8 cellular contexts compared by ENCODE assay signal in genomic region chr10:73785721-73786511, GRCh38. TPM values are rescaled to one million over a fixed set of nuclear protein-coding genes. Genes with fewer than 3 reads are reported as not detected.
DNase-seq lines count a peak whose midpoint lies in the region; ATAC-seq and TF ChIP-seq lines count a peak whose summit lies in the region.

No MANE protein-coding gene starts in this region.

- no peaks in the 10 kb centered on the region for H3K9me3 Mint-ChIP-seq in HFFc6
- H3K9me3 Mint-ChIP-seq in activated naive CD4-positive, alpha-beta T cell treated with anti-CD3 and anti-CD28 coated beads for 36 hours, result no peaks in the 10 kb centered on the region

- intact Hi-C loops in activated naive CD4-positive, alpha-beta T cell treated with anti-CD3 and anti-CD28 coated beads for 36 hours (cut with micrococcal nuclease), result loop anchor here (1.0 kb wide), 5 partner anchors 14 to 365 kb away; partner anchors contain the start of genes ADK, NDST2 and SEC24C
- intact Hi-C loops in head of caudate nucleus (cut with DNase I), result loop anchor here (1.0 kb wide), 1 partner anchor 25 kb away; the partner anchor contains the start of gene NDST2

- peaks cover 15% of the 10 kb centered on the region for H3K36me3 ChIP-seq in rectal smooth muscle tissue (ENCODE audit: control insufficient read depth, insufficient read depth, low read length)

- DNase-seq in GM12864 (ENCODE audit: low read depth) (no peak), HFFc6 (peak; percentile 75), NOMO-1 (lab: John Stamatoyannopoulos, UW; ENCODE audit: unreplicated experiment in 2 of 2) (peak; percentile 11 to 32), head of caudate nucleus (peak in 31 of 42 donors; percentile 14 to 66 (median 43)), omental fat pad (ENCODE audit: low spot score) (no peak), SKM-1 (lab: John Stamatoyannopoulos, UW; ENCODE audit: unreplicated experiment) (no peak)
- DNase-seq in activated naive CD4-positive, alpha-beta T cell treated with anti-CD3 and anti-CD28 coated beads for 36 hours, result peak; percentile 50

- no peak for ATAC-seq in omental fat pad (ENCODE audit: low FRiP score)

- H3K36me3 Mint-ChIP-seq in HFFc6 (ENCODE audit: low read depth), result peaks cover 19% of the 10 kb centered on the region
- peaks cover 4% of the 10 kb centered on the region for H3K36me3 Mint-ChIP-seq in activated naive CD4-positive, alpha-beta T cell treated with anti-CD3 and anti-CD28 coated beads for 36 hours (ENCODE audit: low read depth)

- H3K9ac ChIP-seq in rectal smooth muscle tissue (ENCODE audit: low read length), result peak overlapping the region; percentile 63

- peak overlapping the region; percentile 99 for H3K27ac Mint-ChIP-seq in HFFc6
- peak overlapping the region; percentile 97 for H3K27ac Mint-ChIP-seq in activated naive CD4-positive, alpha-beta T cell treated with anti-CD3 and anti-CD28 coated beads for 36 hours

- H3K4me3 Mint-ChIP-seq in HFFc6, result peak overlapping the region; percentile 100
- peak overlapping the region; percentile 98 for H3K4me3 Mint-ChIP-seq in activated naive CD4-positive, alpha-beta T cell treated with anti-CD3 and anti-CD28 coated beads for 36 hours

- peaks cover 35% of the 10 kb centered on the region for H3K4me1 Mint-ChIP-seq in HFFc6 (ENCODE audit: low read depth)
- H3K4me1 Mint-ChIP-seq in activated naive CD4-positive, alpha-beta T cell treated with anti-CD3 and anti-CD28 coated beads for 36 hours (ENCODE audit: low read depth), result peaks cover 37% of the 10 kb centered on the region

- no peak for TF ChIP-seq CTCF in GM12864 (IDR thresholded peaks at IDR 0.05; ENCODE audit: low read depth, low read length, missing control alignments)
- TF ChIP-seq CTCF in HFFc6 (IDR thresholded peaks at IDR 0.05), result no peak
- TF ChIP-seq CTCF in omental fat pad (IDR thresholded peaks at IDR 0.05), result no peak

- H3K4me1 ChIP-seq in rectal smooth muscle tissue (ENCODE audit: control insufficient read depth, insufficient read depth, low read length), result peaks cover 26% of the 10 kb centered on the region

- H3K27ac ChIP-seq in rectal smooth muscle tissue (ENCODE audit: low read depth, low read length), result peak overlapping the region; percentile 92

- H3K27me3 ChIP-seq in rectal smooth muscle tissue (ENCODE audit: control insufficient read depth, insufficient read depth, low read length), result no peaks in the 10 kb centered on the region

- CTCF ChIA-PET in activated naive CD4-positive, alpha-beta T cell treated with anti-CD3 and anti-CD28 coated beads for 36 hours (lab: Charles Lee), result interaction anchor here (1.0 to 1.6 kb wide), 3 partner anchors 13 to 94 kb away, joined by 3 to 11 read pairs (median 9); a partner anchor contains a TSS

- peaks cover 4% of the 10 kb centered on the region; the same call in 1 of the 2 replicates for H3K27me3 Mint-ChIP-seq in HFFc6 (ENCODE audit: insufficient read depth)
- H3K27me3 Mint-ChIP-seq in activated naive CD4-positive, alpha-beta T cell treated with anti-CD3 and anti-CD28 coated beads for 36 hours (ENCODE audit: low read depth), result no peaks in the 10 kb centered on the region

- H3K4me3 ChIP-seq in GM12864 (ENCODE audit: low read depth, low read length), result peak overlapping the region; percentile 91
- H3K4me3 ChIP-seq in rectal smooth muscle tissue (ENCODE audit: low read length), result peak overlapping the region; percentile 88

RNA-seq across cellular contexts. Expression of gene ZSWIM8, which starts 0.5 kb away (rescaled TPM):
- total RNA-seq in HFFc6 (2021; fragmentation: NEBNext Ultra II Directional; extraction: Animal tissue kit (Norgen Biotek cat#: 25700)), result 10 to 100 TPM; 47.2 to 62.6 (median 55.3) TPM
- total RNA-seq in activated naive CD4-positive, alpha-beta T cell treated with anti-CD3 and anti-CD28 coated beads for 36 hours, result 10 to 100 TPM; 25.8 to 26.7 TPM
- 100 to 1,000 TPM in 1 of 4 donors, 10 to 100 TPM in 3; 63.2 to 128 (median 79.3) TPM for total RNA-seq in omental fat pad

RNA-seq across cellular contexts. Expression of gene CHCHD1, which starts 4.1 kb away (rescaled TPM):
- 10 to 100 TPM; 27.1 to 34.7 (median 30.6) TPM for total RNA-seq in HFFc6 (2021; fragmentation: NEBNext Ultra II Directional; extraction: Animal tissue kit (Norgen Biotek cat#: 25700))
- 10 to 100 TPM; 27.4 to 28.8 TPM for total RNA-seq in activated naive CD4-positive, alpha-beta T cell treated with anti-CD3 and anti-CD28 coated beads for 36 hours
- 10 to 100 TPM; 20.5 to 29.1 (median 25.0) TPM for total RNA-seq in omental fat pad

RNA-seq across cellular contexts. Expression of gene NDST2, which starts 25.5 kb away (rescaled TPM):
- 10 to 100 TPM; 18.9 to 21.5 (median 20.3) TPM for total RNA-seq in HFFc6 (2021; fragmentation: NEBNext Ultra II Directional; extraction: Animal tissue kit (Norgen Biotek cat#: 25700))
- 100 to 1,000 TPM; 102 to 127 TPM for total RNA-seq in activated naive CD4-positive, alpha-beta T cell treated with anti-CD3 and anti-CD28 coated beads for 36 hours
- total RNA-seq in omental fat pad, result 10 to 100 TPM; 21.4 to 66.2 (median 35.7) TPM

RNA-seq across cellular contexts. Expression of gene SEC24C, which starts 41.7 kb away (rescaled TPM):
- 100 to 1,000 TPM in 1 of 6 experiments, 10 to 100 TPM in 5; 90.8 to 108 (median 97.7) TPM for total RNA-seq in HFFc6 (2021; fragmentation: NEBNext Ultra II Directional; extraction: Animal tissue kit (Norgen Biotek cat#: 25700))
- total RNA-seq in activated naive CD4-positive, alpha-beta T cell treated with anti-CD3 and anti-CD28 coated beads for 36 hours, result 10 to 100 TPM; 67.0 to 68.1 TPM
- total RNA-seq in omental fat pad, result 10 to 100 TPM; 45.1 to 53.7 (median 47.5) TPM

Comparison
In these comparisons a context has a peak if more than half of its experiments do, and no peak if none do; other contexts are left out.
1. DNase-seq: peak in HFFc6 (single experiment), NOMO-1 (2 of 2), activated naive CD4-positive, alpha-beta T cell treated with anti-CD3 and anti-CD28 coated beads for 36 hours (single experiment) and head of caudate nucleus (31 of 42); none in GM12864 (single experiment), omental fat pad (single experiment) and SKM-1 (single experiment).